In the genomic region with DNA sequence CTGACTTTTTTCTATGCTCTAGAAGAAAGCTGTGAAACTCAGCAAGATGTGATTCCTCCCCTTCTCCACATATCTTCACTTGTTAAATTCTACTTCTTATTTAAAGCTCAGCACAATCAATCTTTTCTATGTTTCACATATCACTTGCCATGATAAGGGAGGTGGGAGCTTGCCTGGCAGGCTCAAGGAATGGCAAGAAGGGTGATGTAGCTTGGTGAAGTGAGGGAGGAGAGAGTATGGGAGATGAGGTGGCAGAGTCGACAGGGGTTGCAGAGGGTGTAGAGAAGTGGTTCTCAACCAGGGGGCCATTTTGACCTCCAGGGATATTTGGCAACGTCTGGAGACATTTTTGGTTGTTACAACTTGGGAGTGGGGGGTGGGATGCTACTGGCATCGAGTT, we compare ENCODE assay signal across 25 cellular contexts.
DNase-seq lines count a peak whose midpoint lies in the region; ATAC-seq, FAIRE-seq and TF ChIP-seq lines count a peak whose summit lies in the region.
"Had no signal": no experiment of that assay in that cellular context is flagged by ENCODE, and none has a peak within 500 bp of the region (broad histone marks: within the 10 kb centered on the region; RNA-seq: fewer than 3 reads in every experiment).

No MANE protein-coding gene starts in this region.

- TF ChIP-seq EP300 in gastroesophageal sphincter (IDR thresholded peaks at IDR 0.05) = no peak

- H3K27ac ChIP-seq in right lobe of liver (peak overlapping the region in 2 of 3 donors; percentile 67 to 70), gastroesophageal sphincter (no peak overlapping the region)
- H3K27ac ChIP-seq: 22Rv1; A549; BLaER1 treated with 17β-estradiol and CSF1 and Interleukin-3, amounts not matched to agents 10 nM and 100 nM; C4-2B had no signal

- TF ChIP-seq POLR2A in right lobe of liver (IDR thresholded peaks at IDR 0.05) (no peak), gastroesophageal sphincter (IDR thresholded peaks at IDR 0.05) (no peak)

- H3K4me1 ChIP-seq in right lobe of liver (peaks cover 0 to 22% (median 8%) of the 10 kb centered on the region in 4 donors), gastroesophageal sphincter (peaks cover 0 to 15% (median 0%) of the 10 kb centered on the region in 3 donors)
- H3K4me1 ChIP-seq: A549 had no signal

- FAIRE-seq in bronchial epithelial cell (lab: Jason Lieb, UNC) = peak; percentile 50
- FAIRE-seq: A549, GM12878, GM12892, GM18507 had no signal

- TF ChIP-seq CTCF in bronchial epithelial cell (IDR thresholded peaks at IDR 0.05; ENCODE audit: insufficient read depth, low read length, severe bottlenecking) = no peak
- no peak for TF ChIP-seq CTCF in right lobe of liver (IDR thresholded peaks at IDR 0.05)
- no peak for TF ChIP-seq CTCF in gastroesophageal sphincter (IDR thresholded peaks at IDR 0.05)

- intact Hi-C loops in right lobe of liver (cut with DNase I) = no loop called here

- WGBS in right lobe of liver (ENCODE audit: insufficient coverage, low coverage, low lambda C conversion rate, missing lambda C conversion rate) = 84% methylated on average over 3 of the region's 3 CpGs
- WGBS in gastroesophageal sphincter (ENCODE audit: low coverage in 1 of 2), 2 donors = 79 to 80% methylated on average over 3 of the region's 3 CpGs

- no peaks in the 10 kb centered on the region for H3K9me3 ChIP-seq in right lobe of liver
- H3K9me3 ChIP-seq in gastroesophageal sphincter = no peaks in the 10 kb centered on the region
- H3K9me3 ChIP-seq: A549; BLaER1 treated with 17β-estradiol and CSF1 and Interleukin-3, amounts not matched to agents 10 nM and 100 nM; Caco-2 had no signal

- no peak overlapping the region for H3K4me3 ChIP-seq in bronchial epithelial cell (ENCODE audit: low read depth, low read length)
- H3K4me3 ChIP-seq in right lobe of liver = no peak overlapping the region
- no peak overlapping the region for H3K4me3 ChIP-seq in gastroesophageal sphincter
- H3K4me3 ChIP-seq: A549; BLaER1 treated with 17β-estradiol and CSF1 and Interleukin-3, amounts not matched to agents 10 nM and 100 nM; GM12878 had no signal

- no peak for ATAC-seq in right lobe of liver
- ATAC-seq in HG03097 (IDR thresholded peaks at IDR 0.05; ENCODE audit: low FRiP score, unreplicated experiment) = no peak
- no peak for ATAC-seq in HG03460 (IDR thresholded peaks at IDR 0.05; ENCODE audit: unreplicated experiment)
- ATAC-seq in gastroesophageal sphincter = no peak
- ATAC-seq: A549; CD8-positive, alpha-beta T cell; GM12878 had no signal

- H3K27me3 ChIP-seq in bronchial epithelial cell (ENCODE audit: control insufficient read depth, insufficient read depth, low read length) = no peaks in the 10 kb centered on the region
- no peaks in the 10 kb centered on the region for H3K27me3 ChIP-seq in right lobe of liver
- no peaks in the 10 kb centered on the region for H3K27me3 ChIP-seq in gastroesophageal sphincter
- H3K27me3 ChIP-seq: BLaER1 treated with 17β-estradiol and CSF1 and Interleukin-3, amounts not matched to agents 10 nM and 100 nM had no signal

- DNase-seq in NCI-H226 = peak; percentile 53
- DNase-seq in bronchial epithelial cell (ENCODE audit: low read depth) = no peak
- no peak for DNase-seq in right lobe of liver
- DNase-seq: AML-193; Caco-2; Calu3; CD4-positive, alpha-beta T cell; CD8-positive, alpha-beta T cell; DMS 273 treated with DMSO at 0.1 percent for 48 hours; DMS153; DMS53; DMS79; DND-41; EL; GDM1 had no signal

- H3K36me3 ChIP-seq in bronchial epithelial cell (ENCODE audit: control insufficient read depth, insufficient read depth, low read length) = no peaks in the 10 kb centered on the region
- H3K36me3 ChIP-seq in right lobe of liver = no peaks in the 10 kb centered on the region
- no peaks in the 10 kb centered on the region for H3K36me3 ChIP-seq in gastroesophageal sphincter
- H3K36me3 ChIP-seq: BLaER1 treated with 17β-estradiol and CSF1 and Interleukin-3, amounts not matched to agents 10 nM and 100 nM had no signal

Comparison
In these comparisons a context has a peak if more than half of its experiments do, and no peak if none do; other contexts are left out.
1. H3K27ac ChIP-seq: peak in right lobe of liver (2 of 3); none in gastroesophageal sphincter (0 of 4).